In the genomic region with DNA sequence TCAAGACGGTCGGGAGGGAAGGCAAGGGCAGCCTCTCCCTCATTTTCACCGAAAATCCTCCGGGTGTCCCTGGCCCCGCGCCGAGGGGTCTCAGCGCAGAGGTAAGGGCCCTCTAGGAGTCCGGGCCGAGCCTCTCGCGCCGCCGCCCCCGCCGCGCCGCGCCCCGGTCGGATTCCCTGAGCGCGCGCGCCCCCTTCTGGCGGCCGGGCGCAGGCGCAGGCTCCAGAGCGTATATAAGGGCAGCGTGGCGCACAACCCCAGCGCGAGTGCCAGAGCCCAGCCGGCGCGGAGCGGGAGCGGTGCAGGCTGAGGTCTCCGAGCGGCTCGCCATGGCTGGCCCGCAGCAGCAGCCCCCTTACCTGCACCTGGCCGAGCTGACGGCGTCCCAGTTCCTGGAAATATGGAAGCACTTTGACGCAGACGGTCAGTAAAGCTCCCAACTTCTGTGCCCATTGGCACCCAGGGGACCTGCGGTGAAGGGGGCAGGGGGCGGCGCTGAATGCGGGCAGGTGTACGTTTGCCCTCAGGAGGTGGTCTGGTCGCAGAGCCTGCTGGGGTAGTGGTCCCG, we compare ENCODE assay signal across 8 cellular contexts. TPM values are rescaled to one million over a fixed set of nuclear protein-coding genes. Genes with fewer than 3 reads are reported as not detected.
A peak's percentile ranks its signal among the peaks of the same experiment; 100 is the strongest.
DNase-seq lines count a peak whose midpoint lies in the region; ATAC-seq and TF ChIP-seq lines count a peak whose summit lies in the region.

Gene CALB2, plus strand, starts transcription at position 260 of the 568 bp plus-strand sequence. Its CDS starts 70 bp downstream, at position 330.

- no peak for TF ChIP-seq POLR2A in lower leg skin (IDR thresholded peaks at IDR 0.05)

- H3K27ac ChIP-seq in coronary artery, result no peak within 1 kb of the TSS

- peak within 1 kb of the TSS; percentile 58 for H3K4me3 ChIP-seq in coronary artery
- H3K4me3 ChIP-seq in lower leg skin (ENCODE audit: low read depth, poor library complexity, severe bottlenecking), result no peak within 1 kb of the TSS

- 1 to 4% methylated on average over 33 to 38 of the region's 55 CpGs for WGBS in lower leg skin, 2 donors

- peak; percentile 93 for TF ChIP-seq CTCF in coronary artery (IDR thresholded peaks at IDR 0.05)
- no peak for TF ChIP-seq CTCF in lower leg skin (IDR thresholded peaks at IDR 0.05)

- intact Hi-C loops in lower leg skin (cut with DNase I; ENCODE audit: low total_unique reads), result no loop called here

- peak; percentile 87 for ATAC-seq in HG02588 (IDR thresholded peaks at IDR 0.05; ENCODE audit: unreplicated experiment)

- DNase-seq in DMS79 treated with DMSO at 0.1 percent for 48 hours (lab: John Stamatoyannopoulos, UW) (peak; percentile 21), DMS79 (lab: John Stamatoyannopoulos, UW) (no peak), NCI-H1417 (lab: John Stamatoyannopoulos, UW) (peak; percentile 59 to 78 (median 67)), coronary artery (ENCODE audit: low spot score) (no peak), lower leg skin (ENCODE audit: low spot score in 2 of 2) (peak; percentile 34 to 92)
- peak; percentile 75 for DNase-seq in activated CD4-positive, alpha-beta T cell treated with anti-CD3 and anti-CD28 coated beads for 48 hours
- DNase-seq in stimulated activated CD4-positive, alpha-beta T cell treated with anti-CD3 and anti-CD28 coated beads, TNF-alpha, amount 100 ng/mL, for 1 hour (ENCODE audit: low read depth in 3 of 3, low spot score in 1 of 3), result peak; percentile 6 to 60 (median 36)

RNA-seq across cellular contexts. Expression of gene CALB2, which starts in this region (rescaled TPM):
- total RNA-seq in lower leg skin, result 1 to 10 TPM in 3 of 4 donors, not detected in 1; 3.8 to 5.1 (median 4.1) TPM

Comparison
In these comparisons a context has a peak if more than half of its experiments do, and no peak if none do; other contexts are left out.
1. DNase-seq: peak in DMS79 treated with DMSO at 0.1 percent for 48 hours (single experiment), NCI-H1417 (3 of 3), activated CD4-positive, alpha-beta T cell treated with anti-CD3 and anti-CD28 coated beads for 48 hours (single experiment), lower leg skin (2 of 2) and stimulated activated CD4-positive, alpha-beta T cell treated with anti-CD3 and anti-CD28 coated beads, TNF-alpha, amount 100 ng/mL, for 1 hour (3 of 3); none in DMS79 (single experiment) and coronary artery (single experiment).